ENCODE assay signal across 31 cellular contexts in genomic region chr12:44403185-44403584, GRCh38.
"Had no signal": no experiment of that assay in that cellular context is flagged by ENCODE, and none has a peak within 500 bp of the region (broad histone marks: within the 10 kb centered on the region; RNA-seq: fewer than 3 reads in every experiment).

No MANE protein-coding gene starts in this region.

- H3K27ac ChIP-seq: adrenal gland, body of pancreas, esophagus squamous epithelium, gastroesophageal sphincter, heart right ventricle, VCaP had no signal

- H3K9me3 ChIP-seq: adrenal gland, body of pancreas, esophagus squamous epithelium, gastroesophageal sphincter, heart right ventricle had no signal

- H3K36me3 ChIP-seq: adrenal gland, esophagus squamous epithelium, gastroesophageal sphincter, heart right ventricle had no signal

- H3K4me1 ChIP-seq: body of pancreas, esophagus squamous epithelium, gastroesophageal sphincter, heart right ventricle had no signal

- DNase-seq: activated CD4-positive, alpha-beta T cell treated with anti-CD3 and anti-CD28 coated beads for 1 hour; activated CD4-positive, alpha-beta T cell treated with anti-CD3 and anti-CD28 coated beads for 4 hours; activated CD4-positive, alpha-beta T cell treated with anti-CD3 and anti-CD28 coated beads, Interleukin-2, amount 10 ng/mL, durations not matched to agents 7 days and 5 days; activated CD4-positive, alpha-beta T cell treated with anti-CD3 and anti-CD28 coated beads, Interleukin-2, amount 50 U/mL, for 48 hours; activated CD8-positive, alpha-beta memory T cell treated with anti-CD3 and anti-CD28 coated beads, Interleukin-2, amount 10 ng/mL, durations not matched to agents 7 days and 5 days; activated CD8-positive, alpha-beta memory T cell treated with anti-CD3 and anti-CD28 coated beads, Interleukin-2, amount 50 U/mL, for 4 hours; activated CD8-positive, alpha-beta T cell treated with anti-CD3 and anti-CD28 coated beads, Interleukin-2, amount 10 ng/mL, durations not matched to agents 7 days and 5 days; activated effector memory CD4-positive, alpha-beta T cell treated with anti-CD3 and anti-CD28 coated beads, Interleukin-2, amount 50 U/mL, for 16 hours; activated naive CD4-positive, alpha-beta T cell treated with anti-CD3 and anti-CD28 coated beads for 36 hours; activated naive CD8-positive, alpha-beta T cell treated with anti-CD3 and anti-CD28 coated beads for 36 hours; activated naive CD8-positive, alpha-beta T cell treated with anti-CD3 and anti-CD28 coated beads, Interleukin-2, amount 50 U/mL, for 24 hours; activated T-cell treated with anti-CD3 and anti-CD28 coated beads, Interleukin-2, amount 50 U/mL, for 1 hour; activated T-cell treated with anti-CD3 and anti-CD28 coated beads, Interleukin-2, amount 50 U/mL, for 48 hours; amygdala; aorta; body of pancreas; caudate nucleus; cortex of kidney; dermis blood vessel endothelial cell; effector CD4-positive, alpha-beta T cell; effector memory CD8-positive, alpha-beta T cell; esophagus squamous epithelium; foreskin melanocyte; heart right ventricle; hippocampal formation had no signal

- FAIRE-seq: colon, TTC549 had no signal

- H3K27me3 ChIP-seq: adrenal gland, body of pancreas, esophagus squamous epithelium, gastroesophageal sphincter, heart right ventricle had no signal

- ATAC-seq: activated CD8-positive, alpha-beta memory T cell treated with anti-CD3 and anti-CD28 coated beads, Interleukin-2, amount 10 ng/mL, durations not matched to agents 7 days and 5 days; activated CD8-positive, alpha-beta T cell treated with anti-CD3 and anti-CD28 coated beads, Interleukin-2, amount 10 ng/mL, durations not matched to agents 7 days and 5 days; activated naive CD8-positive, alpha-beta T cell treated with anti-CD3 and anti-CD28 coated beads, Interleukin-2, amount 50 U/mL, for 24 hours; body of pancreas; effector memory CD8-positive, alpha-beta T cell; gastroesophageal sphincter; heart right ventricle; WTC11 had no signal

- H3K4me3 ChIP-seq: adrenal gland, body of pancreas, esophagus squamous epithelium, gastroesophageal sphincter, heart right ventricle had no signal
